ENCODE assay signal across 8 cellular contexts in genomic region chr14:104676694-104677505, GRCh38. TPM values are rescaled to one million over a fixed set of nuclear protein-coding genes. Genes with fewer than 3 reads are reported as not detected.
A peak's percentile ranks its signal among the peaks of the same experiment; 100 is the strongest.
DNase-seq lines count a peak whose midpoint lies in the region; ATAC-seq and TF ChIP-seq lines count a peak whose summit lies in the region.

No MANE protein-coding gene starts in this region.

- H3K9me3 ChIP-seq in mesodermal cell (ENCODE audit: control insufficient read depth, low read length) (no peaks in the 10 kb centered on the region), subcutaneous abdominal adipose tissue (ENCODE audit: control insufficient read depth in 5 of 5, low read length in 5 of 5) (no peaks in the 10 kb centered on the region)

- H3K27ac ChIP-seq in mesodermal cell (ENCODE audit: low read depth, low read length, severe bottlenecking) (peak overlapping the region; percentile 99), subcutaneous abdominal adipose tissue (ENCODE audit: low read depth, low read length) (peak overlapping the region; percentile 80)

- H3K36me3 ChIP-seq in mesodermal cell (ENCODE audit: control insufficient read depth, insufficient read depth, low read length): no peaks in the 10 kb centered on the region
- H3K36me3 ChIP-seq in subcutaneous abdominal adipose tissue (ENCODE audit: control insufficient read depth in 5 of 5, insufficient read depth in 5 of 5, low read length in 5 of 5): no peaks in the 10 kb centered on the region

- H3K4me1 ChIP-seq in mesodermal cell (ENCODE audit: control insufficient read depth, insufficient read depth, low read length, poor library complexity, severe bottlenecking) (peaks cover 52% of the 10 kb centered on the region), subcutaneous abdominal adipose tissue (ENCODE audit: control insufficient read depth in 5 of 5, insufficient read depth in 5 of 5, low read length in 5 of 5) (peaks cover 9 to 52% (median 49%) of the 10 kb centered on the region in 5 donors)

- in situ Hi-C loops in astrocyte of the spinal cord (cut with HindIII; ENCODE audit: low sequenced_read_pairs): no loop called here

- no peaks in the 10 kb centered on the region for H3K27me3 ChIP-seq in subcutaneous abdominal adipose tissue (ENCODE audit: control insufficient read depth in 5 of 5, insufficient read depth in 4 of 5, low read length in 5 of 5)

- DNase-seq in Jurkat, Clone E6-1 (ENCODE audit: low read depth, low spot score): no peak
- DNase-seq in astrocyte of the spinal cord (ENCODE audit: low read depth, low spot score) (no peak), COLO829 (ENCODE audit: low spot score) (no peak), UCSD-AML1 (lab: John Stamatoyannopoulos, UW; ENCODE audit: unreplicated experiment) (no peak)

- no peak for TF ChIP-seq CTCF in astrocyte of the spinal cord (IDR thresholded peaks at IDR 0.05; ENCODE audit: low read depth, low read length)

- H3K4me3 ChIP-seq in Jurkat, Clone E6-1 (ENCODE audit: low read length): peak overlapping the region; percentile 60
- peak overlapping the region; percentile 43 for H3K4me3 ChIP-seq in astrocyte of the spinal cord (ENCODE audit: low read depth, low read length)
- H3K4me3 ChIP-seq in mesodermal cell (ENCODE audit: extremely low read depth, insufficient read depth, low read length, poor library complexity, severe bottlenecking): peak overlapping the region; percentile 36
- peak overlapping the region in 4 of 5 donors; percentile 57 to 73 (median 64) for H3K4me3 ChIP-seq in subcutaneous abdominal adipose tissue (ENCODE audit: low read depth in 1 of 5, low read length in 5 of 5)

- peak overlapping the region in 3 of 5 donors; percentile 63 to 84 (median 83) for H3K9ac ChIP-seq in subcutaneous abdominal adipose tissue (ENCODE audit: low read length in 5 of 5)

- ATAC-seq in GM19397 (IDR thresholded peaks at IDR 0.05; ENCODE audit: unreplicated experiment) (peak; percentile 7), GM19328 (IDR thresholded peaks at IDR 0.05; ENCODE audit: unreplicated experiment) (no peak)

- 6% methylated on average over 13 to 15 of the region's 29 CpGs for WGBS in mesodermal cell (ENCODE audit: insufficient coverage in 2 of 2), 2 experiments

RNA-seq across cellular contexts. Expression of gene INF2, which starts 12.5 kb away (rescaled TPM):
- 25.4 TPM for polyA plus RNA-seq in Jurkat, Clone E6-1 (2012; ENCODE audit: insufficient read depth, insufficient read length)
- 58.2 TPM for polyA plus RNA-seq in mesodermal cell (2013, experiment 1 of 2)
- 54.6 TPM for polyA plus RNA-seq in mesodermal cell (2013, experiment 2 of 2)

RNA-seq across cellular contexts. Expression of gene ADSS1, which starts 47.1 kb away (rescaled TPM):
- 1.5 TPM for polyA plus RNA-seq in Jurkat, Clone E6-1 (2012; ENCODE audit: insufficient read depth, insufficient read length)
- 20.2 TPM for polyA plus RNA-seq in mesodermal cell (2013, experiment 1 of 2)
- 18.6 TPM for polyA plus RNA-seq in mesodermal cell (2013, experiment 2 of 2)
